8 cellular contexts compared by ENCODE assay signal in the genomic region with DNA sequence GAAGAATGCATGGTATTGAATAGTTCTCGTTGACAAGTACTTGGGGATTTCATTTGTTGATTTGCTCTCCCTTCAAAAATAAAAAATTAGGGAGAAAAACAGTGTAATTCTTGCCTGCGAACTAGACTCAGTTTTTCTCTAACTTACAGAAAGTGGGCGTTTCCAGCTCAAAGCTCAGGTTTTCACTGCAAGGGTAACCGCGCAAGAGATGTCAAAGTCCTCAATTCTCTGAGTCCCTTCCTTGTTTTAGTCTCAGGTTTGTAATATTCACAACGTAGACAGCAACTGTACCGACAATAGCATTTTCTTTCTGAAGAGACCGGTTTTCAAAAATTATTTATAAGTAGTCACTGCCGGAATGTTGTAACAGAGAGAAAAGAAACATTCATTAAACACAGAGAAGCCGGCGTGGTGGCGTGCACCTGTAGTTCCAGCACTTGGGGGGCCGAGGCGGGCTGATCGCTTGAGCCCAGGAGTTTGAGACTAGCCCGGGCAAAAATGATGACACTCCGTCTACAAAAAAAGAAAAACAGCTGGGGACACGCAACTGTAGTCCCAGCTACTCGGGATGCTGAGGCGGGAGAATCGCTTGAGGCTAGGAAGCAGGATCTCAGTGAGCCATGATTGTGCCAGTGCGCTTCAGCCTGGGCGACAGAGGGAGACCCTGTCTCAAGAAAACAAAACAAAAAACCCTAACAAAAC. TPM values are rescaled to one million over a fixed set of nuclear protein-coding genes. Genes with fewer than 3 reads are reported as not detected.
A peak's percentile ranks its signal among the peaks of the same experiment; 100 is the strongest.
DNase-seq lines count a peak whose midpoint lies in the region; ATAC-seq and TF ChIP-seq lines count a peak whose summit lies in the region.

No MANE protein-coding gene starts in this region.

- intact Hi-C loops in activated CD4-positive, alpha-beta T cell treated with anti-CD3 and anti-CD28 coated beads for 36 hours (cut with DNase I, micrococcal nuclease) = loop anchor here (2.0 to 10.0 kb wide), 4 partner anchors 53 to 1551 kb away; partner anchors contain the start of genes SMIM20 (in 1 of the 2) and STIM2 (in 1 of the 2)
- intact Hi-C loops in stomach (cut with DNase I; ENCODE audit: low total_unique reads) = no loop called here

- no peak for DNase-seq in activated CD4-positive, alpha-beta T cell treated with anti-CD3 and anti-CD28 coated beads for 36 hours
- no peak for DNase-seq in activated CD4-positive, alpha-beta T cell treated with anti-CD3 and anti-CD28 coated beads for 48 hours
- no peak for DNase-seq in activated CD4-positive, alpha-beta memory T cell treated with anti-CD3 and anti-CD28 coated beads, Interleukin-2, amount 10 ng/mL, durations not matched to agents 7 days and 5 days
- DNase-seq in stomach (no peak), hepatic stellate cell (ENCODE audit: low spot score) (no peak)

- H3K27ac ChIP-seq in stomach = peak overlapping the region; percentile 80 to 89 (median 82)

- CTCF ChIA-PET in activated CD4-positive, alpha-beta T cell treated with anti-CD3 and anti-CD28 coated beads for 36 hours (lab: Charles Lee) = interaction anchor here (0.5 to 3.4 kb wide), 34 partner anchors 7 to 1551 kb away, joined by 3 to 30 read pairs (median 4); partner anchors contain the start of genes PI4K2B and SEPSECS
- CTCF ChIA-PET in activated CD4-positive, alpha-beta memory T cell treated with anti-CD3 and anti-CD28 coated beads, Interleukin-2, amount 10 ng/mL, durations not matched to agents 7 days and 5 days (lab: Charles Lee) = interaction anchor here (1.0 to 5.9 kb wide), 31 partner anchors 8 to 840 kb away, joined by 3 to 97 read pairs (median 8); partner anchors contain the start of genes ANAPC4, PI4K2B, SEPSECS and SMIM20

- peak overlapping the region; percentile 94 for H3K27ac Mint-ChIP-seq in activated CD4-positive, alpha-beta T cell treated with anti-CD3 and anti-CD28 coated beads for 36 hours
- peak overlapping the region; percentile 88 for H3K27ac Mint-ChIP-seq in activated CD4-positive, alpha-beta memory T cell treated with anti-CD3 and anti-CD28 coated beads, Interleukin-2, amount 10 ng/mL, durations not matched to agents 7 days and 5 days

- H3K27me3 ChIP-seq in stomach = no peaks in the 10 kb centered on the region

- no peak for ATAC-seq in activated CD4-positive, alpha-beta T cell treated with anti-CD3 and anti-CD28 coated beads for 36 hours
- ATAC-seq in GM21447 (IDR thresholded peaks at IDR 0.05; ENCODE audit: unreplicated experiment) (no peak), HG02610 (IDR thresholded peaks at IDR 0.05; ENCODE audit: unreplicated experiment) (no peak)

- peak overlapping the region; percentile 96 for H3K4me3 Mint-ChIP-seq in activated CD4-positive, alpha-beta T cell treated with anti-CD3 and anti-CD28 coated beads for 36 hours
- peak overlapping the region; percentile 99 for H3K4me3 Mint-ChIP-seq in activated CD4-positive, alpha-beta memory T cell treated with anti-CD3 and anti-CD28 coated beads, Interleukin-2, amount 10 ng/mL, durations not matched to agents 7 days and 5 days

- WGBS in stomach, 5 donors = 12 to 23% (median 19%) methylated on average over 23 of the region's 23 CpGs

- H3K9me3 Mint-ChIP-seq in activated CD4-positive, alpha-beta T cell treated with anti-CD3 and anti-CD28 coated beads for 36 hours (ENCODE audit: low read depth) = no peaks in the 10 kb centered on the region
- no peaks in the 10 kb centered on the region for H3K9me3 Mint-ChIP-seq in activated CD4-positive, alpha-beta memory T cell treated with anti-CD3 and anti-CD28 coated beads, Interleukin-2, amount 10 ng/mL, durations not matched to agents 7 days and 5 days

- no peak for TF ChIP-seq POLR2A in stomach (IDR thresholded peaks at IDR 0.05)

- peaks cover 9 to 31% (median 20%) of the 10 kb centered on the region in 4 donors for H3K4me1 ChIP-seq in stomach

- peaks cover 9 to 31% (median 23%) of the 10 kb centered on the region in 4 donors for H3K36me3 ChIP-seq in stomach

- H3K9me3 ChIP-seq in iPS-18c (ENCODE audit: control insufficient read depth, insufficient read depth, low read length) (no peaks in the 10 kb centered on the region), stomach (no peaks in the 10 kb centered on the region)

- H3K36me3 Mint-ChIP-seq in activated CD4-positive, alpha-beta T cell treated with anti-CD3 and anti-CD28 coated beads for 36 hours (ENCODE audit: low read depth) = peaks cover 16% of the 10 kb centered on the region
- H3K36me3 Mint-ChIP-seq in activated CD4-positive, alpha-beta memory T cell treated with anti-CD3 and anti-CD28 coated beads, Interleukin-2, amount 10 ng/mL, durations not matched to agents 7 days and 5 days (ENCODE audit: low read depth) = peaks cover 6% of the 10 kb centered on the region

- no peak for TF ChIP-seq EP300 in stomach (IDR thresholded peaks at IDR 0.05)

- TF ChIP-seq CTCF in stomach (IDR thresholded peaks at IDR 0.05) = no peak

- POLR2A ChIA-PET in activated CD4-positive, alpha-beta T cell treated with anti-CD3 and anti-CD28 coated beads for 36 hours (lab: Charles Lee) = interaction anchor here (0.7 to 1.3 kb wide), 5 partner anchors 55 to 153 kb away, joined by 3 to 7 read pairs (median 4); partner anchors contain the start of genes PI4K2B and SEPSECS
- POLR2A ChIA-PET in activated CD4-positive, alpha-beta memory T cell treated with anti-CD3 and anti-CD28 coated beads, Interleukin-2, amount 10 ng/mL, durations not matched to agents 7 days and 5 days (lab: Charles Lee) = interaction anchor here (0.9 to 3.7 kb wide), 19 partner anchors 8 to 1270 kb away, joined by 3 to 65 read pairs (median 7); partner anchors contain the start of genes ANAPC4, DHX15, PI4K2B and SEPSECS

- H3K27me3 Mint-ChIP-seq in activated CD4-positive, alpha-beta T cell treated with anti-CD3 and anti-CD28 coated beads for 36 hours = no peaks in the 10 kb centered on the region
- H3K27me3 Mint-ChIP-seq in activated CD4-positive, alpha-beta memory T cell treated with anti-CD3 and anti-CD28 coated beads, Interleukin-2, amount 10 ng/mL, durations not matched to agents 7 days and 5 days = no peaks in the 10 kb centered on the region

- H3K4me3 ChIP-seq in iPS-18c (ENCODE audit: insufficient read depth, low read depth, low read length) = peak overlapping the region; percentile 63
- H3K4me3 ChIP-seq in stomach = peak overlapping the region; percentile 56 to 87 (median 80)

- peaks cover 25% of the 10 kb centered on the region for H3K4me1 Mint-ChIP-seq in activated CD4-positive, alpha-beta T cell treated with anti-CD3 and anti-CD28 coated beads for 36 hours
- peaks cover 37% of the 10 kb centered on the region for H3K4me1 Mint-ChIP-seq in activated CD4-positive, alpha-beta memory T cell treated with anti-CD3 and anti-CD28 coated beads, Interleukin-2, amount 10 ng/mL, durations not matched to agents 7 days and 5 days

RNA-seq across cellular contexts. Expression of gene ZCCHC4, which starts 0.8 kb away (rescaled TPM):
- total RNA-seq in activated CD4-positive, alpha-beta T cell treated with anti-CD3 and anti-CD28 coated beads for 36 hours = 10 to 100 TPM; 11.7 to 12.3 TPM
- total RNA-seq in activated CD4-positive, alpha-beta memory T cell treated with anti-CD3 and anti-CD28 coated beads, Interleukin-2, amount 10 ng/mL, durations not matched to agents 7 days and 5 days = 1 to 10 TPM; 8.4 TPM
- 10 to 100 TPM in 3 of 5 donors, 1 to 10 TPM in 2; 2.6 to 30.9 (median 13.9) TPM for total RNA-seq in stomach
- polyA plus RNA-seq in stomach = 1 to 10 TPM; 3.4 to 5.3 (median 3.5) TPM
